ENCODE assay signal across 1 cellular context in genomic region chr10:48251525-48252353, GRCh38.
A peak's percentile ranks its signal among the peaks of the same experiment; 100 is the strongest.
TF ChIP-seq lines count a peak whose summit lies in the region.

No MANE protein-coding gene starts in this region.

TF ChIP-seq in HepG2, 621 proteins besides CTCF, POLR2A, EP300 and RAD21 (continued from another document):
- TF ChIP-seq RERE (CRISPR knock-in tag; IDR thresholded peaks at IDR 0.05; ENCODE audit: low read depth) (no peak), REXO4 (CRISPR knock-in tag; IDR thresholded peaks at IDR 0.05; ENCODE audit: borderline replicate concordance) (no peak), ZBTB46 (CRISPR knock-in tag; IDR thresholded peaks at IDR 0.05; ENCODE audit: borderline replicate concordance) (no peak), ZBTB25 (CRISPR knock-in tag; IDR thresholded peaks at IDR 0.05) (no peak), REST (IDR thresholded peaks at IDR 0.05; ENCODE audit: borderline replicate concordance in 1 of 2, low read depth in 1 of 2, low read length in 2 of 2) (peak in 1 of 2 experiments; percentile 17; a peak in 1 of 4 replicates), ZBTB39 (CRISPR knock-in tag; IDR thresholded peaks at IDR 0.05) (no peak), CREM (IDR thresholded peaks at IDR 0.05) (no peak), CREM (CRISPR knock-in tag; IDR thresholded peaks at IDR 0.05) (no peak), ZFY (CRISPR knock-in tag; IDR thresholded peaks at IDR 0.05) (peak; percentile 46; the same call in 1 of the 2 replicates), ZNF644 (CRISPR knock-in tag; IDR thresholded peaks at IDR 0.05; ENCODE audit: low read depth) (no peak), ADNP (CRISPR knock-in tag; IDR thresholded peaks at IDR 0.05) (no peak), ZNF354B (CRISPR knock-in tag; IDR thresholded peaks at IDR 0.05) (0 out of 2 replicates have a peak, but pooled peaks have one; percentile 34), TRIM24 (CRISPR knock-in tag; IDR thresholded peaks at IDR 0.05) (no peak), ZNF687 (CRISPR knock-in tag; IDR thresholded peaks at IDR 0.05) (peak; percentile 61), RORA (CRISPR knock-in tag; IDR thresholded peaks at IDR 0.05) (no peak), ZBTB1 (CRISPR knock-in tag; IDR thresholded peaks at IDR 0.05; ENCODE audit: borderline replicate concordance) (no peak), ARNT2 (CRISPR knock-in tag; IDR thresholded peaks at IDR 0.05; ENCODE audit: low read depth) (no peak), TAF1 (CRISPR knock-in tag; IDR thresholded peaks at IDR 0.05) (peak; percentile 30; the same call in 1 of the 2 replicates)
